In the genomic region with DNA sequence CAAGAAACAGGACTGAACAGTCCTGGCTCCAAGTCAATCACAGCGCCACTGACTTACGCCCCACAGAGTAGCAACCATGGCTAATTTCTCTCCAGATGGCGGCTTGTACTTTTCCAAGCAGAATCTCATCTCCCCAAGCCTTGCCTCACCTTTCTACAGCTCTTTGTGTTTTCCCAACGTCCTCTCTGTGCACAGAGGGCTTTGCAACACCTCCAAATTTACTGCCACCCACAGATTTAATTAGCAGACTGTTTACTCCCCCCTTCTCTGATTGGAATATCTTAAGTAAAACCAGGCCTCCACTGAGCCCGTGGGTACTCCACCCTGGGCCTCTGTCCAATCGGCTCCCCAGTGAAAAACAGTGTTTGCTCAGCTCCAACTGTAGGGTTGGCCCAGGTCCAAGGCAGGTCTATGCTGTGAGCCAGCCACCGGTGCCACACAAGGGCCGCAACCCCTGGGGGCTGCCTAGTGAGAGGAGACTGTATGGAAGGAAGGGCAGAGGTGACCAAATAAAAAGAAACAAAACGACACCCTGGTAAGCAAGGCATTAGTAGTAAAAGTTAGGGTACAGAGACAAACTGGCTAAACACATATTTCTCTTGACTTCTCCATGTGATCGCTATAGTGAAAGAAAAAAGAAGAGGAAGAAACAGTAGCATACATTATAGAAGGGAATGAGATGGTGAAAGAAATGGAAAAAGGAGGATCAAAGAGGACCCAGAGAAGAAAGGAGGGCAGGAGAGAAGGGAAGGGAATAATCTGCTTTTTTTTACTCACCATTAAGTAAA, we compare ENCODE assay signal across 9 cellular contexts.
DNase-seq lines count a peak whose midpoint lies in the region; TF ChIP-seq lines count a peak whose summit lies in the region.
"Had no signal": no experiment of that assay in that cellular context is flagged by ENCODE, and none has a peak within 500 bp of the region (broad histone marks: within the 10 kb centered on the region; RNA-seq: fewer than 3 reads in every experiment).

No MANE protein-coding gene starts in this region.

- H3K36me3 Mint-ChIP-seq in brain = peaks cover 18% of the 10 kb centered on the region

- no peak for TF ChIP-seq EP300 in Ishikawa (IDR thresholded peaks at IDR 0.05; ENCODE audit: borderline replicate concordance)

- peaks cover 4% of the 10 kb centered on the region for H3K27me3 Mint-ChIP-seq in brain

- peak overlapping the region; percentile 13 to 75 (median 69) for H3K27ac Mint-ChIP-seq in brain

- H3K9me3 Mint-ChIP-seq in brain = no peaks in the 10 kb centered on the region

- DNase-seq in NCI-H2196 (lab: John Stamatoyannopoulos, UW; ENCODE audit: unreplicated experiment) (peak; percentile 87), pons (ENCODE audit: low spot score) (peak; percentile 30), HPDE6-E6E7 (ENCODE audit: extremely low spot score) (no peak), GDM1 (lab: John Stamatoyannopoulos, UW) (no peak)
- no peak for DNase-seq in effector CD4-positive, alpha-beta T cell
- DNase-seq in activated CD4-positive, alpha-beta T cell treated with anti-CD3 and anti-CD28 coated beads for 4 hours = no peak
- DNase-seq: brain microvascular endothelial cell had no signal

- no peak for TF ChIP-seq CTCF in brain (conservative IDR thresholded peaks at IDR 0.05)

- H3K4me3 Mint-ChIP-seq in brain = peak overlapping the region in 3 of 5 experiments; percentile 0 to 9 (median 7)

- peaks cover 41% of the 10 kb centered on the region for H3K4me1 Mint-ChIP-seq in brain

- no peak for TF ChIP-seq RAD21 in Ishikawa (IDR thresholded peaks at IDR 0.05; ENCODE audit: low read depth)

TF ChIP-seq in Ishikawa, 13 proteins besides CTCF, POLR2A, EP300 and RAD21:
- TF ChIP-seq TCF12 (IDR thresholded peaks at IDR 0.05; ENCODE audit: low read depth) (no peak), NFIC (IDR thresholded peaks at IDR 0.05) (peak; percentile 19; the same call in 1 of the 2 replicates), FOXM1 (IDR thresholded peaks at IDR 0.05; ENCODE audit: borderline replicate concordance, low read depth) (no peak), YY1 (IDR thresholded peaks at IDR 0.05; ENCODE audit: low read depth) (no peak), EGR1 (IDR thresholded peaks at IDR 0.05) (no peak), TEAD4 (IDR thresholded peaks at IDR 0.05) (no peak)
- TF ChIP-seq, protein P1, sequence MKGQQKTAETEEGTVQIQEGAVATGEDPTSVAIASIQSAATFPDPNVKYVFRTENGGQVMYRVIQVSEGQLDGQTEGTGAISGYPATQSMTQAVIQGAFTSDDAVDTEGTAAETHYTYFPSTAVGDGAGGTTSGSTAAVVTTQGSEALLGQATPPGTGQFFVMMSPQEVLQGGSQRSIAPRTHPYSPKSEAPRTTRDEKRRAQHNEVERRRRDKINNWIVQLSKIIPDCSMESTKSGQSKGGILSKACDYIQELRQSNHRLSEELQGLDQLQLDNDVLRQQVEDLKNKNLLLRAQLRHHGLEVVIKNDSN (IDR thresholded peaks at IDR 0.05) = no peak
- TF ChIP-seq, protein P2, sequence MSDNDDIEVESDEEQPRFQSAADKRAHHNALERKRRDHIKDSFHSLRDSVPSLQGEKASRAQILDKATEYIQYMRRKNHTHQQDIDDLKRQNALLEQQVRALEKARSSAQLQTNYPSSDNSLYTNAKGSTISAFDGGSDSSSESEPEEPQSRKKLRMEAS (IDR thresholded peaks at IDR 0.05) = no peak

Comparison
In these comparisons a context has a peak if more than half of its experiments do, and no peak if none do; other contexts are left out.
1. DNase-seq: peak in NCI-H2196 (single experiment) and pons (single experiment); none in HPDE6-E6E7 (single experiment), effector CD4-positive, alpha-beta T cell (single experiment), activated CD4-positive, alpha-beta T cell treated with anti-CD3 and anti-CD28 coated beads for 4 hours (0 of 2) and GDM1 (single experiment).